8 cellular contexts compared by ENCODE assay signal in genomic region chr6:21438237-21438985, GRCh38.
A peak's percentile ranks its signal among the peaks of the same experiment; 100 is the strongest.
DNase-seq lines count a peak whose midpoint lies in the region; ATAC-seq and TF ChIP-seq lines count a peak whose summit lies in the region.

No MANE protein-coding gene starts in this region.

- H3K36me3 ChIP-seq in CD4-positive, CD25-positive, alpha-beta regulatory T cell (ENCODE audit: control insufficient read depth, insufficient read depth, low read length) = no peaks in the 10 kb centered on the region

- POLR2A ChIA-PET in activated CD8-positive, alpha-beta T cell treated with anti-CD3 and anti-CD28 coated beads for 36 hours (lab: Charles Lee) = no interaction called here

- peaks cover 11% of the 10 kb centered on the region for H3K4me1 ChIP-seq in CD4-positive, CD25-positive, alpha-beta regulatory T cell (ENCODE audit: control insufficient read depth, insufficient read depth, low read length, poor library complexity, severe bottlenecking)

- no peak for TF ChIP-seq CTCF in activated CD8-positive, alpha-beta T cell treated with anti-CD3 and anti-CD28 coated beads for 36 hours (IDR thresholded peaks at IDR 0.05)
- TF ChIP-seq CTCF in Calu3 (IDR thresholded peaks at IDR 0.05; ENCODE audit: unreplicated experiment) = no peak

- peak; percentile 44 to 67 for ATAC-seq in CD4-positive, CD25-positive, alpha-beta regulatory T cell (ENCODE audit: low read depth in 2 of 2)
- ATAC-seq in GM19395 (IDR thresholded peaks at IDR 0.05; ENCODE audit: unreplicated experiment) = peak; percentile 97
- ATAC-seq in HG03378 (IDR thresholded peaks at IDR 0.05; ENCODE audit: unreplicated experiment) = peak; percentile 97
- peak; percentile 95 for ATAC-seq in activated CD8-positive, alpha-beta T cell treated with anti-CD3 and anti-CD28 coated beads for 36 hours
- peak; percentile 99 for ATAC-seq in stimulated activated naive B cell treated with anti-CD40 and anti-IgM and Interleukin-4, amounts not matched to agents 10 μg/mL and 1 μg/mL and 100 μg/mL, for 72 hours (replicated peaks)
- no peak for ATAC-seq in left colon

- H3K27me3 ChIP-seq in CD4-positive, CD25-positive, alpha-beta regulatory T cell (ENCODE audit: control insufficient read depth, insufficient read depth, low read length) = no peaks in the 10 kb centered on the region

- peak overlapping the region; percentile 73 for H3K4me3 ChIP-seq in CD4-positive, CD25-positive, alpha-beta regulatory T cell (ENCODE audit: low read depth, low read length)

- peaks cover 6% of the 10 kb centered on the region for H3K27me3 Mint-ChIP-seq in CD4-positive, CD25-positive, alpha-beta regulatory T cell
- H3K27me3 Mint-ChIP-seq in activated CD8-positive, alpha-beta T cell treated with anti-CD3 and anti-CD28 coated beads for 36 hours = peaks cover 9% of the 10 kb centered on the region
- H3K27me3 Mint-ChIP-seq in stimulated activated naive B cell treated with anti-CD40 and anti-IgM and Interleukin-4, amounts not matched to agents 10 μg/mL and 1 μg/mL and 100 μg/mL, for 72 hours = no peaks in the 10 kb centered on the region
- H3K27me3 Mint-ChIP-seq in Calu3 (ENCODE audit: unreplicated experiment) = no peaks in the 10 kb centered on the region

- H3K4me1 Mint-ChIP-seq in CD4-positive, CD25-positive, alpha-beta regulatory T cell = peaks cover 7 to 24% (median 10%) of the 10 kb centered on the region in 4 donors
- H3K4me1 Mint-ChIP-seq in activated CD8-positive, alpha-beta T cell treated with anti-CD3 and anti-CD28 coated beads for 36 hours (ENCODE audit: low read depth) = peaks cover 25% of the 10 kb centered on the region
- H3K4me1 Mint-ChIP-seq in stimulated activated naive B cell treated with anti-CD40 and anti-IgM and Interleukin-4, amounts not matched to agents 10 μg/mL and 1 μg/mL and 100 μg/mL, for 72 hours = peaks cover 6 to 13% of the 10 kb centered on the region in 2 donors
- H3K4me1 Mint-ChIP-seq in Calu3 (ENCODE audit: low read depth, unreplicated experiment) = no peaks in the 10 kb centered on the region

- H3K27ac Mint-ChIP-seq in CD4-positive, CD25-positive, alpha-beta regulatory T cell = peak overlapping the region; percentile 2 to 71 (median 63)
- peak overlapping the region; percentile 91 for H3K27ac Mint-ChIP-seq in activated CD8-positive, alpha-beta T cell treated with anti-CD3 and anti-CD28 coated beads for 36 hours
- peak overlapping the region; percentile 94 for H3K27ac Mint-ChIP-seq in stimulated activated naive B cell treated with anti-CD40 and anti-IgM and Interleukin-4, amounts not matched to agents 10 μg/mL and 1 μg/mL and 100 μg/mL, for 72 hours
- H3K27ac Mint-ChIP-seq in Calu3 (ENCODE audit: unreplicated experiment) = no peak overlapping the region

- no peaks in the 10 kb centered on the region for H3K36me3 Mint-ChIP-seq in CD4-positive, CD25-positive, alpha-beta regulatory T cell
- no peaks in the 10 kb centered on the region for H3K36me3 Mint-ChIP-seq in activated CD8-positive, alpha-beta T cell treated with anti-CD3 and anti-CD28 coated beads for 36 hours (ENCODE audit: low read depth)
- no peaks in the 10 kb centered on the region for H3K36me3 Mint-ChIP-seq in stimulated activated naive B cell treated with anti-CD40 and anti-IgM and Interleukin-4, amounts not matched to agents 10 μg/mL and 1 μg/mL and 100 μg/mL, for 72 hours
- H3K36me3 Mint-ChIP-seq in Calu3 (ENCODE audit: insufficient read depth, unreplicated experiment) = no peaks in the 10 kb centered on the region

- peak overlapping the region; percentile 48 for H3K27ac ChIP-seq in CD4-positive, CD25-positive, alpha-beta regulatory T cell (ENCODE audit: insufficient read depth, low read length, poor library complexity, severe bottlenecking)

- H3K9me3 Mint-ChIP-seq in CD4-positive, CD25-positive, alpha-beta regulatory T cell = peaks cover 0 to 2% (median 0%) of the 10 kb centered on the region in 7 donors
- H3K9me3 Mint-ChIP-seq in activated CD8-positive, alpha-beta T cell treated with anti-CD3 and anti-CD28 coated beads for 36 hours = no peaks in the 10 kb centered on the region
- H3K9me3 Mint-ChIP-seq in stimulated activated naive B cell treated with anti-CD40 and anti-IgM and Interleukin-4, amounts not matched to agents 10 μg/mL and 1 μg/mL and 100 μg/mL, for 72 hours = no peaks in the 10 kb centered on the region
- H3K9me3 Mint-ChIP-seq in Calu3 (ENCODE audit: low read depth, unreplicated experiment) = no peaks in the 10 kb centered on the region

- peak overlapping the region in 2 of 4 donors; percentile 10 to 53 for H3K4me3 Mint-ChIP-seq in CD4-positive, CD25-positive, alpha-beta regulatory T cell
- peak overlapping the region; percentile 69 for H3K4me3 Mint-ChIP-seq in activated CD8-positive, alpha-beta T cell treated with anti-CD3 and anti-CD28 coated beads for 36 hours
- peak overlapping the region; percentile 50 to 73 for H3K4me3 Mint-ChIP-seq in stimulated activated naive B cell treated with anti-CD40 and anti-IgM and Interleukin-4, amounts not matched to agents 10 μg/mL and 1 μg/mL and 100 μg/mL, for 72 hours
- no peak overlapping the region for H3K4me3 Mint-ChIP-seq in Calu3 (ENCODE audit: low read depth, unreplicated experiment)

- CTCF ChIA-PET in activated CD8-positive, alpha-beta T cell treated with anti-CD3 and anti-CD28 coated beads for 36 hours (lab: Charles Lee) = no interaction called here
- CTCF ChIA-PET in Calu3 (lab: Charles Lee) = no interaction called here

- no peaks in the 10 kb centered on the region for H3K9me3 ChIP-seq in CD4-positive, CD25-positive, alpha-beta regulatory T cell (ENCODE audit: control insufficient read depth in 2 of 2, low read length in 2 of 2)

- intact Hi-C loops in activated CD8-positive, alpha-beta T cell treated with anti-CD3 and anti-CD28 coated beads for 36 hours (cut with micrococcal nuclease) = loop anchor here (5.0 kb wide), 1 partner anchor 149 kb away; no protein-coding TSS in a partner anchor
- intact Hi-C loops in Calu3 (cut with micrococcal nuclease; ENCODE audit: unreplicated experiment) (no loop called here), left colon (cut with DNase I, micrococcal nuclease) (no loop called here)

- no TSS peak for BruUV-seq in Calu3 (replicated peaks; lab: Mats Ljungman, UMichigan)

- peak in 2 of 3 donors; percentile 19 to 35 for DNase-seq in CD4-positive, CD25-positive, alpha-beta regulatory T cell
- peak; percentile 82 for DNase-seq in activated CD8-positive, alpha-beta T cell treated with anti-CD3 and anti-CD28 coated beads for 36 hours
- peak; percentile 62 for DNase-seq in stimulated activated naive B cell treated with anti-CD40 and anti-IgM and Interleukin-4, amounts not matched to agents 10 μg/mL and 1 μg/mL and 100 μg/mL, for 72 hours
- no peak for DNase-seq in Calu3
- no peak for DNase-seq in left colon
- DNase-seq in NCI-H524 treated with DMSO at 0.1 percent for 48 hours (lab: John Stamatoyannopoulos, UW) = no peak

Comparison
In these comparisons a context has a peak if more than half of its experiments do, and no peak if none do; other contexts are left out.
1. DNase-seq: peak in CD4-positive, CD25-positive, alpha-beta regulatory T cell (2 of 3), activated CD8-positive, alpha-beta T cell treated with anti-CD3 and anti-CD28 coated beads for 36 hours (single experiment) and stimulated activated naive B cell treated with anti-CD40 and anti-IgM and Interleukin-4, amounts not matched to agents 10 μg/mL and 1 μg/mL and 100 μg/mL, for 72 hours (single experiment); none in Calu3 (single experiment), left colon (0 of 2) and NCI-H524 treated with DMSO at 0.1 percent for 48 hours (single experiment).